In genomic region chr17:42783062-42783777, GRCh38 we compare ENCODE assay signal across 14 cellular contexts. TPM values are rescaled to one million over a fixed set of nuclear protein-coding genes. Genes with fewer than 3 reads are reported as not detected.
DNase-seq lines count a peak whose midpoint lies in the region; FAIRE-seq and TF ChIP-seq lines count a peak whose summit lies in the region.
"Had no signal": no experiment of that assay in that cellular context is flagged by ENCODE, and none has a peak within 500 bp of the region (broad histone marks: within the 10 kb centered on the region; RNA-seq: fewer than 3 reads in every experiment).

No MANE protein-coding gene starts in this region.

- in situ Hi-C loops in brain microvascular endothelial cell (cut with HindIII; ENCODE audit: low pct_ligation_motif_present, low sequenced_read_pairs): no loop called here

- DNase-seq in AG08395 (ENCODE audit: low spot score): peak; percentile 51
- peak; percentile 71 for DNase-seq in HTR-8/SVneo (ENCODE audit: insufficient read length, low spot score)
- peak; percentile 61 for DNase-seq in brain microvascular endothelial cell
- peak; percentile 61 for DNase-seq in kidney epithelial cell (ENCODE audit: low read depth)
- DNase-seq in germinal center (ENCODE audit: low spot score): no peak
- no peak for DNase-seq in cardiac septum (ENCODE audit: low spot score)
- DNase-seq in nucleus accumbens (lab: John Stamatoyannopoulos, UW): no peak
- no peak for DNase-seq in DMS 273 treated with DMSO at 0.1 percent for 48 hours (lab: John Stamatoyannopoulos, UW)
- DNase-seq: adrenal gland; left colon; NK-92 treated with Interleukin-12 subunit alpha and Interleukin-12 subunit beta, amount 100 ng/mL, for 24 hours had no signal

- no peak for TF ChIP-seq CTCF in brain microvascular endothelial cell (IDR thresholded peaks at IDR 0.05; ENCODE audit: low read depth, low read length, missing control alignments)
- no peak for TF ChIP-seq CTCF in kidney epithelial cell (IDR thresholded peaks at IDR 0.05; ENCODE audit: insufficient read depth, low read length, poor library complexity, severe bottlenecking)

- H3K36me3 ChIP-seq in brain microvascular endothelial cell (replicated peaks): peaks cover 12% of the 10 kb centered on the region
- no peaks in the 10 kb centered on the region for H3K36me3 ChIP-seq in kidney epithelial cell (ENCODE audit: control insufficient read depth, insufficient read depth, low read length)
- H3K36me3 ChIP-seq: ovary had no signal

- H3K27me3 ChIP-seq in brain microvascular endothelial cell (replicated peaks) (no peaks in the 10 kb centered on the region), kidney epithelial cell (ENCODE audit: control insufficient read depth, insufficient read depth, low read length) (peaks cover 2% of the 10 kb centered on the region)
- H3K27me3 ChIP-seq: ovary had no signal

- FAIRE-seq in HTR-8/SVneo (lab: Jason Lieb, UNC): peak; percentile 92

- H3K27ac ChIP-seq in brain microvascular endothelial cell: no peak overlapping the region
- H3K27ac ChIP-seq: adrenal gland, C4-2B, ovary had no signal

- H3K4me3 ChIP-seq in brain microvascular endothelial cell (ENCODE audit: low read depth, low read length) (peak overlapping the region; percentile 60), kidney epithelial cell (ENCODE audit: low read depth, low read length) (no peak overlapping the region)
- H3K4me3 ChIP-seq: adrenal gland, ovary had no signal

- intact Hi-C loops in cardiac septum (cut with DNase I): no loop called here

RNA-seq across cellular contexts. Expression of gene WNK4, which starts 2.8 kb away (rescaled TPM):
- total RNA-seq in kidney epithelial cell (0.67 and 0.96 TPM in 2 replicates), cardiac septum (not detected)

RNA-seq across cellular contexts. Expression of gene VPS25, which starts 10.0 kb away (rescaled TPM):
- total RNA-seq in kidney epithelial cell: 131 and 144 TPM in 2 replicates
- total RNA-seq in cardiac septum: 32.3 TPM

RNA-seq across cellular contexts. Expression of gene COA3, which starts 15.3 kb away (rescaled TPM):
- total RNA-seq in kidney epithelial cell (48.3 and 49.4 TPM in 2 replicates), cardiac septum (61.4 TPM)

RNA-seq across cellular contexts. Expression of gene CNTD1, which starts 15.4 kb away (rescaled TPM):
- total RNA-seq in kidney epithelial cell (0.21 TPM in 1 of 2 replicates, not detected in the other), cardiac septum (not detected)
- total RNA-seq: T-helper 2 cell treated with Interferon-gamma antibody and Interleukin-4, amounts not matched to agents 100 ng/mL and 5 ng/mL, for 36 hours had no signal

RNA-seq across cellular contexts. Expression of gene RAMP2, which starts 22.2 kb away (rescaled TPM):
- total RNA-seq in kidney epithelial cell (1.3 and 5.3 TPM in 2 replicates), cardiac septum (45.8 TPM)
- total RNA-seq: T-helper 2 cell treated with Interferon-gamma antibody and Interleukin-4, amounts not matched to agents 100 ng/mL and 5 ng/mL, for 36 hours had no signal

Comparison
In these comparisons a context has a peak if more than half of its experiments do, and no peak if none do; other contexts are left out.
1. DNase-seq: peak in AG08395 (single experiment), HTR-8/SVneo (single experiment), brain microvascular endothelial cell (single experiment) and kidney epithelial cell (single experiment); none in germinal center (single experiment), cardiac septum (single experiment), nucleus accumbens (0 of 56) and DMS 273 treated with DMSO at 0.1 percent for 48 hours (single experiment).